22 cellular contexts compared by ENCODE assay signal in the genomic region with DNA sequence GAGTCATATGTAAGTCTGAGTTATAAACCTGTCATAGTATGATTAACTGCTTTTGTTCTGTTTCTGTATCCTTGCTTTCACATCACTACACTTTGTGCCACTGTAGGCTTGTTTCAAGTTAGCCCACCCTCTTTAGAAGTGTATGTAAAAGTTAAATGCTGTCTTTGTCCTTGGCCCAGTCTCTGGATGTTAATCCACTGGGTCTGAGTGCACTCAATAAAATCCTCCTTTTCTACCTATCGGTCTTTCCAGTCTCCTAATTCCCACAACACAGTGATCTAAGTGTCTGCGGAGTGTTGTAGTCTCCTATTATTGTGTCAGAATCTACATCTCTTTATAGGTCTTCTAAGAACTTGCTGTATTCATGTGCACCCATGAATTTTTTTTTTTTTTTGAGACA. TPM values are rescaled to one million over a fixed set of nuclear protein-coding genes. Genes with fewer than 3 reads are reported as not detected.
DNase-seq lines count a peak whose midpoint lies in the region; ATAC-seq and TF ChIP-seq lines count a peak whose summit lies in the region.
"Had no signal": no experiment of that assay in that cellular context is flagged by ENCODE, and none has a peak within 500 bp of the region (broad histone marks: within the 10 kb centered on the region; RNA-seq: fewer than 3 reads in every experiment).

No MANE protein-coding gene starts in this region.

- WGBS in liver = 95% methylated on average over 2 of the region's 2 CpGs

- H3K27ac ChIP-seq in liver (ENCODE audit: low read depth in 1 of 2, low read length in 2 of 2) = no peak overlapping the region
- H3K27ac ChIP-seq: colonic mucosa, left lung, psoas muscle, thoracic aorta, VCaP had no signal

- ATAC-seq in GM21526 (IDR thresholded peaks at IDR 0.05; ENCODE audit: low FRiP score, unreplicated experiment) (no peak), left ventricle myocardium superior (no peak)
- ATAC-seq: activated naive CD4-positive, alpha-beta T cell treated with anti-CD3 and anti-CD28 coated beads, Interleukin-2, amount 50 U/mL, for 72 hours; left lung; Panc1; psoas muscle; stimulated activated naive CD8-positive, alpha-beta T cell treated with anti-CD3 and anti-CD28 coated beads, Interleukin-15, Interleukin-2, amounts not matched to agents 100 U/mL and 50 U/mL, for 24 hours had no signal

- peaks cover 27 to 67% (median 38%) of the 10 kb centered on the region in 4 donors for H3K9me3 ChIP-seq in liver (ENCODE audit: control insufficient read depth in 4 of 4, low read length in 3 of 4)

- intact Hi-C loops in left ventricle myocardium superior (cut with micrococcal nuclease) = no loop called here

- TF ChIP-seq RAD21 in liver (IDR thresholded peaks at IDR 0.05) = no peak

- TF ChIP-seq CTCF in choroid plexus epithelial cell (conservative IDR thresholded peaks at IDR 0.05; ENCODE audit: low read depth, low read length) (no peak), liver (IDR thresholded peaks at IDR 0.05; ENCODE audit: low read depth, low read length, missing input control) (no peak)

- peak; percentile 18 for DNase-seq in Caki2 (ENCODE audit: low read depth)
- DNase-seq in MV-4-11 (lab: John Stamatoyannopoulos, UW) = peak; percentile 17
- DNase-seq in choroid plexus epithelial cell (ENCODE audit: low read depth) = peak; percentile 2
- DNase-seq in NCI-H2107 treated with DMSO at 0.1 percent for 48 hours (lab: John Stamatoyannopoulos, UW; ENCODE audit: unreplicated experiment) = no peak
- DNase-seq in left ventricle myocardium superior = no peak
- DNase-seq: activated CD4-positive, alpha-beta T cell treated with anti-CD3 and anti-CD28 coated beads, Interleukin-2, amount 10 ng/mL, durations not matched to agents 7 days and 5 days; aorta; colonic mucosa; left lung; naive B cell; NCI-H1417; NCI-H2081; NCI-H510A; psoas muscle; SIG-M5; stimulated activated naive CD8-positive, alpha-beta T cell treated with anti-CD3 and anti-CD28 coated beads, Interleukin-15, Interleukin-2, amounts not matched to agents 100 U/mL and 50 U/mL, for 24 hours had no signal

- in situ Hi-C loops in Caki2 (cut with HindIII; ENCODE audit: low pct_unique_long_range_greater_than_20kb, low sequenced_read_pairs) = no loop called here

- no peaks in the 10 kb centered on the region for H3K4me1 ChIP-seq in liver (ENCODE audit: control insufficient read depth in 4 of 4, insufficient read depth in 4 of 4, low read length in 3 of 4)
- H3K4me1 ChIP-seq: colonic mucosa, left lung, psoas muscle had no signal

- no peak overlapping the region for H3K9ac ChIP-seq in liver (ENCODE audit: low read depth in 1 of 2, low read length in 2 of 2)

- H3K27me3 ChIP-seq in liver (ENCODE audit: control insufficient read depth in 4 of 4, insufficient read depth in 4 of 4, low read length in 3 of 4) = no peaks in the 10 kb centered on the region
- H3K27me3 ChIP-seq: colonic mucosa, left lung had no signal

- H3K4me3 ChIP-seq in choroid plexus epithelial cell (ENCODE audit: low read depth, low read length) (no peak overlapping the region), liver (ENCODE audit: low read depth in 1 of 3, low read length in 3 of 3) (peak overlapping the region in 2 of 3 donors; percentile 12 to 33)
- H3K4me3 ChIP-seq: colonic mucosa, left lung, psoas muscle, thoracic aorta had no signal

- H3K36me3 ChIP-seq in liver (ENCODE audit: control insufficient read depth in 4 of 4, insufficient read depth in 3 of 4, low read depth in 1 of 4, low read length in 3 of 4) = peaks cover 9 to 52% (median 48%) of the 10 kb centered on the region in 4 donors

TF ChIP-seq in liver, 16 proteins besides CTCF, POLR2A, EP300 and RAD21:
- TF ChIP-seq HNF4A (conservative IDR thresholded peaks at IDR 0.05) (no peak), NR2F2 (IDR thresholded peaks at IDR 0.05) (no peak), SP1 (IDR thresholded peaks at IDR 0.05) (no peak), ATF3 (IDR thresholded peaks at IDR 0.05) (no peak), EGR1 (IDR thresholded peaks at IDR 0.05; ENCODE audit: low read depth in 2 of 2) (no peak), HNF4G (IDR thresholded peaks at IDR 0.05) (no peak), RXRA (IDR thresholded peaks at IDR 0.05) (no peak), YY1 (IDR thresholded peaks at IDR 0.05) (no peak), FOXA2 (IDR thresholded peaks at IDR 0.05) (no peak), GABPA (IDR thresholded peaks at IDR 0.05 in 1 of 2, conservative IDR thresholded peaks at IDR 0.05 in 1 of 2) (no peak), JUND (IDR thresholded peaks at IDR 0.05) (no peak), FOXA1 (IDR thresholded peaks at IDR 0.05) (no peak), TAF1 (conservative IDR thresholded peaks at IDR 0.05) (no peak), MAX (IDR thresholded peaks at IDR 0.05) (no peak)
- TF ChIP-seq, protein P1, sequence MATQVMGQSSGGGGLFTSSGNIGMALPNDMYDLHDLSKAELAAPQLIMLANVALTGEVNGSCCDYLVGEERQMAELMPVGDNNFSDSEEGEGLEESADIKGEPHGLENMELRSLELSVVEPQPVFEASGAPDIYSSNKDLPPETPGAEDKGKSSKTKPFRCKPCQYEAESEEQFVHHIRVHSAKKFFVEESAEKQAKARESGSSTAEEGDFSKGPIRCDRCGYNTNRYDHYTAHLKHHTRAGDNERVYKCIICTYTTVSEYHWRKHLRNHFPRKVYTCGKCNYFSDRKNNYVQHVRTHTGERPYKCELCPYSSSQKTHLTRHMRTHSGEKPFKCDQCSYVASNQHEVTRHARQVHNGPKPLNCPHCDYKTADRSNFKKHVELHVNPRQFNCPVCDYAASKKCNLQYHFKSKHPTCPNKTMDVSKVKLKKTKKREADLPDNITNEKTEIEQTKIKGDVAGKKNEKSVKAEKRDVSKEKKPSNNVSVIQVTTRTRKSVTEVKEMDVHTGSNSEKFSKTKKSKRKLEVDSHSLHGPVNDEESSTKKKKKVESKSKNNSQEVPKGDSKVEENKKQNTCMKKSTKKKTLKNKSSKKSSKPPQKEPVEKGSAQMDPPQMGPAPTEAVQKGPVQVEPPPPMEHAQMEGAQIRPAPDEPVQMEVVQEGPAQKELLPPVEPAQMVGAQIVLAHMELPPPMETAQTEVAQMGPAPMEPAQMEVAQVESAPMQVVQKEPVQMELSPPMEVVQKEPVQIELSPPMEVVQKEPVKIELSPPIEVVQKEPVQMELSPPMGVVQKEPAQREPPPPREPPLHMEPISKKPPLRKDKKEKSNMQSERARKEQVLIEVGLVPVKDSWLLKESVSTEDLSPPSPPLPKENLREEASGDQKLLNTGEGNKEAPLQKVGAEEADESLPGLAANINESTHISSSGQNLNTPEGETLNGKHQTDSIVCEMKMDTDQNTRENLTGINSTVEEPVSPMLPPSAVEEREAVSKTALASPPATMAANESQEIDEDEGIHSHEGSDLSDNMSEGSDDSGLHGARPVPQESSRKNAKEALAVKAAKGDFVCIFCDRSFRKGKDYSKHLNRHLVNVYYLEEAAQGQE (IDR thresholded peaks at IDR 0.05) = no peak
- TF ChIP-seq, protein P2, sequence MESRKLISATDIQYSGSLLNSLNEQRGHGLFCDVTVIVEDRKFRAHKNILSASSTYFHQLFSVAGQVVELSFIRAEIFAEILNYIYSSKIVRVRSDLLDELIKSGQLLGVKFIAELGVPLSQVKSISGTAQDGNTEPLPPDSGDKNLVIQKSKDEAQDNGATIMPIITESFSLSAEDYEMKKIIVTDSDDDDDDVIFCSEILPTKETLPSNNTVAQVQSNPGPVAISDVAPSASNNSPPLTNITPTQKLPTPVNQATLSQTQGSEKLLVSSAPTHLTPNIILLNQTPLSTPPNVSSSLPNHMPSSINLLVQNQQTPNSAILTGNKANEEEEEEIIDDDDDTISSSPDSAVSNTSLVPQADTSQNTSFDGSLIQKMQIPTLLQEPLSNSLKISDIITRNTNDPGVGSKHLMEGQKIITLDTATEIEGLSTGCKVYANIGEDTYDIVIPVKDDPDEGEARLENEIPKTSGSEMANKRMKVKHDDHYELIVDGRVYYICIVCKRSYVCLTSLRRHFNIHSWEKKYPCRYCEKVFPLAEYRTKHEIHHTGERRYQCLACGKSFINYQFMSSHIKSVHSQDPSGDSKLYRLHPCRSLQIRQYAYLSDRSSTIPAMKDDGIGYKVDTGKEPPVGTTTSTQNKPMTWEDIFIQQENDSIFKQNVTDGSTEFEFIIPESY (IDR thresholded peaks at IDR 0.05) = no peak

RNA-seq across cellular contexts. Expression of gene ZNF429, which starts 14.1 kb away (rescaled TPM):
- total RNA-seq in Caki2 (2014; rRNA removed; shearing (Covaris generic); ENCODE audit: low replicate concordance) = 4.0 and 9.5 TPM in 2 replicates
- total RNA-seq in liver (10 to 100 TPM in 1 of 2 donors, 1 to 10 TPM in 1; 7.4 to 10.1 TPM), left ventricle myocardium superior (6.5 TPM)
- 1 to 10 TPM; 4.0 to 9.4 TPM for polyA plus RNA-seq in liver

Comparison
In these comparisons a context has a peak if more than half of its experiments do, and no peak if none do; other contexts are left out.
1. DNase-seq: peak in Caki2 (single experiment), MV-4-11 (single experiment) and choroid plexus epithelial cell (single experiment); none in NCI-H2107 treated with DMSO at 0.1 percent for 48 hours (single experiment) and left ventricle myocardium superior (single experiment).